Comparison of ENCODE assay signal across 9 cellular contexts in genomic region chr14:65440230-65440629, GRCh38.
"Had no signal": no experiment of that assay in that cellular context is flagged by ENCODE, and none has a peak within 500 bp of the region (broad histone marks: within the 10 kb centered on the region; RNA-seq: fewer than 3 reads in every experiment).

No MANE protein-coding gene starts in this region.

- H2AFZ ChIP-seq: GM23248 had no signal

- H3K9me3 ChIP-seq: HAP-1 had no signal

- H3K27ac Mint-ChIP-seq: HFFc6 had no signal

- H3K4me3 ChIP-seq: GM23248, HAP-1 had no signal

- ATAC-seq: HCT116 had no signal

- H3K36me3 ChIP-seq: HAP-1 had no signal

- H3K9me3 Mint-ChIP-seq: HFFc6 had no signal

- H3K27ac ChIP-seq: GM23248, HL-60 had no signal

- H3K9ac ChIP-seq: GM23248 had no signal

- H3K4me3 Mint-ChIP-seq: HFFc6 had no signal

- DNase-seq: GM23248, GOT3, H7, HFFc6, IMR-90, KBM-7 had no signal
